ENCODE assay signal across 30 cellular contexts in genomic region chr13:27083183-27083582, GRCh38.
"Had no signal": no experiment of that assay in that cellular context is flagged by ENCODE, and none has a peak within 500 bp of the region (broad histone marks: within the 10 kb centered on the region; RNA-seq: fewer than 3 reads in every experiment).

No MANE protein-coding gene starts in this region.

- H3K27me3 Mint-ChIP-seq: dendritic cell treated with granulocyte-macrophage colony-stimulating factor and Interleukin-4, amounts not matched to agents 40 ng/mL and 50 ng/mL, for 4 days; naive B cell had no signal

- H3K9me3 ChIP-seq: gastroesophageal sphincter, heart left ventricle, left lung, mucosa of descending colon, prostate gland, right atrium auricular region, sigmoid colon, stomach, thyroid gland, vagina had no signal

- H3K4me3 ChIP-seq: gastroesophageal sphincter, heart left ventricle, hepatocyte, left lung, mucosa of descending colon, neural progenitor cell, prostate gland, right atrium auricular region, sigmoid colon, stomach, thyroid gland, vagina had no signal

- H3K27me3 ChIP-seq: foreskin keratinocyte, gastroesophageal sphincter, heart left ventricle, hepatocyte, left lung, neural progenitor cell, right atrium auricular region, sigmoid colon, stomach, thyroid gland, vagina had no signal

- DNase-seq: effector CD8-positive, alpha-beta T cell; endodermal cell; foreskin keratinocyte; heart left ventricle; left cardiac atrium; left lung; mesenchymal stem cell; mucosa of descending colon; naive B cell; nucleus accumbens; sigmoid colon; stimulated activated CD4-positive, alpha-beta T cell treated with anti-CD3 and anti-CD28 coated beads, Interleukin-2, amount 100 ng/mL, for 24 hours; stimulated activated CD4-positive, alpha-beta T cell treated with anti-CD3 and anti-CD28 coated beads, Interleukin-4, amount 100 ng/mL, for 24 hours; stimulated activated naive CD4-positive, alpha-beta T cell treated with Interleukin-2 at 50 U/mL for 16 hours; stomach; thyroid gland; trophoblast cell had no signal

- H3K4me1 Mint-ChIP-seq: neural progenitor cell had no signal

- H3K4me1 ChIP-seq: foreskin keratinocyte, heart left ventricle, neural progenitor cell, prostate gland, right atrium auricular region, thyroid gland had no signal

- FAIRE-seq: islet of Langerhans had no signal

- H3K79me2 ChIP-seq: hepatocyte had no signal

- H3K9me3 Mint-ChIP-seq: dendritic cell treated with granulocyte-macrophage colony-stimulating factor and Interleukin-4, amounts not matched to agents 40 ng/mL and 50 ng/mL, for 4 days; endodermal cell; naive B cell; nephron; neural progenitor cell; stimulated activated effector memory CD8-positive, alpha-beta T cell treated with anti-CD3 and anti-CD28 coated beads, Interleukin-12 subunit alpha, Interleukin-12 subunit beta, amount 100 ng/mL, for 72 hours had no signal

- H2AFZ ChIP-seq: hepatocyte, neural progenitor cell had no signal

- H3K4me3 Mint-ChIP-seq: dendritic cell treated with granulocyte-macrophage colony-stimulating factor and Interleukin-4, amounts not matched to agents 40 ng/mL and 50 ng/mL, for 4 days; endodermal cell; mesothelial cell of epicardium; naive B cell; nephron; neural progenitor cell; stimulated activated effector memory CD8-positive, alpha-beta T cell treated with anti-CD3 and anti-CD28 coated beads, Interleukin-12 subunit alpha, Interleukin-12 subunit beta, amount 100 ng/mL, for 72 hours had no signal

- H3K9ac ChIP-seq: neural progenitor cell had no signal

- ATAC-seq: esophagus mucosa; foreskin keratinocyte; gastroesophageal sphincter; heart left ventricle; left cardiac atrium; mucosa of descending colon; stimulated activated effector memory CD8-positive, alpha-beta T cell treated with anti-CD3 and anti-CD28 coated beads, Interleukin-12 subunit alpha, Interleukin-12 subunit beta, amount 100 ng/mL, for 72 hours had no signal

- H3K27ac Mint-ChIP-seq: dendritic cell treated with granulocyte-macrophage colony-stimulating factor and Interleukin-4, amounts not matched to agents 40 ng/mL and 50 ng/mL, for 4 days; endodermal cell; mesothelial cell of epicardium; nephron; neural progenitor cell; stimulated activated effector memory CD8-positive, alpha-beta T cell treated with anti-CD3 and anti-CD28 coated beads, Interleukin-12 subunit alpha, Interleukin-12 subunit beta, amount 100 ng/mL, for 72 hours had no signal

- H3K4me2 ChIP-seq: hepatocyte, neural progenitor cell had no signal

- H3K27ac ChIP-seq: epithelial cell of prostate, foreskin keratinocyte, gastroesophageal sphincter, heart left ventricle, hepatocyte, left lung, neural progenitor cell, prostate gland, right atrium auricular region, sigmoid colon, stomach, thyroid gland, vagina had no signal

- H3K36me3 ChIP-seq: neural progenitor cell, prostate gland, right atrium auricular region, thyroid gland, vagina had no signal
